Comparison of ENCODE assay signal across 24 cellular contexts in the genomic region with DNA sequence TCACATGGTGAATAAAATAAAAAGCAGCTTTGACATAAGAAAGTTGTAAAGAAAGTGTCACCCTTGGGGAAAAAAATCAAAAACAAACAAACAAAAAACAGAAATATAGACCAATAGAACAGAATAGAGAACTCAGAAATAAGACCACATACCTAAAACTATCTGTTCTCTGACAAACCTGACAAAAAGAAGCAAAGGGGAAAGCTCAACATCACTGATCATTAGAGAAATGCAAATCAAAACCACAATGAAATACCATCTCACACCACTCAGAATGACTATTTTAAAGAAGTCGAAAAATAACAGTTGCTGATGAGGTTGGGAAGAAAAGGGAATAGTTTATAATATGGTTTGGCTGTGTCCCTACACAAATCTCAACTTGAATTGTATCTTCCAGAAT.
"Had no signal": no experiment of that assay in that cellular context is flagged by ENCODE, and none has a peak within 500 bp of the region (broad histone marks: within the 10 kb centered on the region; RNA-seq: fewer than 3 reads in every experiment).

No MANE protein-coding gene starts in this region.

- H3K27ac ChIP-seq: Peyer's patch, RWPE1, SJCRH30 had no signal

- ATAC-seq: activated CD8-positive, alpha-beta memory T cell treated with anti-CD3 and anti-CD28 coated beads, Interleukin-2, amount 10 ng/mL, durations not matched to agents 7 days and 5 days; activated T-cell treated with anti-CD3 and anti-CD28 coated beads, Interleukin-2, amount 50 U/mL, for 4 hours; activated T-helper 17 cell treated with anti-CD3 and anti-CD28 coated beads, Interleukin-2, amount 50 U/mL, for 72 hours had no signal

- H3K27me3 ChIP-seq: Peyer's patch, SJCRH30 had no signal

- DNase-seq: activated B cell treated with CpG ODN at 0.5 μM for 24 hours; activated CD4-positive, alpha-beta T cell treated with anti-CD3 and anti-CD28 coated beads for 1 hour; activated CD4-positive, alpha-beta T cell treated with anti-CD3 and anti-CD28 coated beads, Interleukin-2, amount 10 ng/mL, durations not matched to agents 24 days and 14 days; activated CD4-positive, alpha-beta T cell treated with anti-CD3 and anti-CD28 coated beads, Interleukin-2, amount 50 U/mL, for 48 hours; activated CD8-positive, alpha-beta memory T cell treated with anti-CD3 and anti-CD28 coated beads, Interleukin-2, amount 10 ng/mL, durations not matched to agents 7 days and 5 days; activated gamma-delta T cell; activated naive CD4-positive, alpha-beta T cell treated with anti-CD3 and anti-CD28 coated beads for 36 hours; activated T-cell treated with anti-CD3 and anti-CD28 coated beads, Interleukin-2, amount 50 U/mL, for 4 hours; amygdala; cortex of kidney; NCI-H1105 treated with DMSO at 0.1 percent for 48 hours; NCI-H1436 treated with DMSO at 0.1 percent for 48 hours; NCI-H187; NCI-H2081; NCI-H446; NCI-H524; Peyer's patch; Right ventricle myocardium superior; SJCRH30 had no signal

- H3K36me3 ChIP-seq: Peyer's patch, SJCRH30 had no signal

- H3K27me3 Mint-ChIP-seq: activated B cell treated with CpG ODN at 0.5 μM for 24 hours; activated CD4-positive, alpha-beta T cell treated with anti-CD3 and anti-CD28 coated beads, Interleukin-2, amount 10 ng/mL, durations not matched to agents 24 days and 14 days; activated CD8-positive, alpha-beta memory T cell treated with anti-CD3 and anti-CD28 coated beads, Interleukin-2, amount 10 ng/mL, durations not matched to agents 7 days and 5 days; activated naive CD8-positive, alpha-beta T cell; activated T-helper 17 cell treated with anti-CD3 and anti-CD28 coated beads, Interleukin-2, amount 50 U/mL, for 72 hours; central memory CD8-positive, alpha-beta T cell had no signal

- H3K27ac Mint-ChIP-seq: activated B cell treated with CpG ODN at 0.5 μM for 24 hours; activated CD4-positive, alpha-beta T cell treated with anti-CD3 and anti-CD28 coated beads, Interleukin-2, amount 10 ng/mL, durations not matched to agents 24 days and 14 days; activated CD8-positive, alpha-beta memory T cell treated with anti-CD3 and anti-CD28 coated beads, Interleukin-2, amount 10 ng/mL, durations not matched to agents 7 days and 5 days; activated naive CD4-positive, alpha-beta T cell treated with anti-CD3 and anti-CD28 coated beads for 36 hours; activated naive CD8-positive, alpha-beta T cell; activated T-helper 17 cell treated with anti-CD3 and anti-CD28 coated beads, Interleukin-2, amount 50 U/mL, for 72 hours; T-helper 1 cell treated with Interleukin-12 subunit alpha and Interleukin-12 subunit beta and Interleukin-4 antibody, amounts not matched to agents 30 μg/mL and 1 μg/mL, for 36 hours had no signal

- H3K4me3 Mint-ChIP-seq: activated B cell treated with CpG ODN at 0.5 μM for 24 hours; activated CD4-positive, alpha-beta T cell treated with anti-CD3 and anti-CD28 coated beads, Interleukin-2, amount 10 ng/mL, durations not matched to agents 24 days and 14 days; activated CD8-positive, alpha-beta memory T cell treated with anti-CD3 and anti-CD28 coated beads, Interleukin-2, amount 10 ng/mL, durations not matched to agents 7 days and 5 days; activated naive CD4-positive, alpha-beta T cell treated with anti-CD3 and anti-CD28 coated beads for 36 hours; activated naive CD8-positive, alpha-beta T cell; activated T-cell treated with anti-CD3 and anti-CD28 coated beads, Interleukin-2, amount 50 U/mL, for 4 hours; activated T-helper 17 cell treated with anti-CD3 and anti-CD28 coated beads, Interleukin-2, amount 50 U/mL, for 72 hours; central memory CD8-positive, alpha-beta T cell; T-helper 1 cell treated with Interleukin-12 subunit alpha and Interleukin-12 subunit beta and Interleukin-4 antibody, amounts not matched to agents 30 μg/mL and 1 μg/mL, for 36 hours had no signal

- H3K36me3 Mint-ChIP-seq: activated naive CD8-positive, alpha-beta T cell had no signal

- H3K9me3 ChIP-seq: Peyer's patch, SJCRH30 had no signal

- H3K4me1 ChIP-seq: Peyer's patch, SJCRH30 had no signal

- H3K9me3 Mint-ChIP-seq: T-helper 1 cell treated with Interleukin-12 subunit alpha and Interleukin-12 subunit beta and Interleukin-4 antibody, amounts not matched to agents 30 μg/mL and 1 μg/mL, for 36 hours had no signal

- H3K4me1 Mint-ChIP-seq: activated B cell treated with CpG ODN at 0.5 μM for 24 hours; activated CD4-positive, alpha-beta T cell treated with anti-CD3 and anti-CD28 coated beads, Interleukin-2, amount 10 ng/mL, durations not matched to agents 24 days and 14 days; activated CD8-positive, alpha-beta memory T cell treated with anti-CD3 and anti-CD28 coated beads, Interleukin-2, amount 10 ng/mL, durations not matched to agents 7 days and 5 days; activated T-helper 17 cell treated with anti-CD3 and anti-CD28 coated beads, Interleukin-2, amount 50 U/mL, for 72 hours; central memory CD8-positive, alpha-beta T cell had no signal

- H3K4me3 ChIP-seq: Peyer's patch, SJCRH30 had no signal
